11 cellular contexts compared by ENCODE assay signal in genomic region chr1:223258751-223259177, GRCh38.
A peak's percentile ranks its signal among the peaks of the same experiment; 100 is the strongest.
DNase-seq lines count a peak whose midpoint lies in the region; ATAC-seq and TF ChIP-seq lines count a peak whose summit lies in the region.
"Had no signal": no experiment of that assay in that cellular context is flagged by ENCODE, and none has a peak within 500 bp of the region (broad histone marks: within the 10 kb centered on the region; RNA-seq: fewer than 3 reads in every experiment).

No MANE protein-coding gene starts in this region.

- H2AFZ ChIP-seq in PC-3 (ENCODE audit: low read length) (no peak overlapping the region), smooth muscle cell (ENCODE audit: low read depth) (no peak overlapping the region)

- H3K4me3 ChIP-seq in PC-3 (ENCODE audit: low read length) (no peak overlapping the region), fibroblast of mammary gland (ENCODE audit: control insufficient read depth, low read depth, low read length) (no peak overlapping the region), smooth muscle cell (no peak overlapping the region)

- peaks cover 5% of the 10 kb centered on the region for H3K27me3 Mint-ChIP-seq in T-helper 17 cell

- H3K4me3 Mint-ChIP-seq in T-helper 17 cell = no peak overlapping the region
- H3K4me3 Mint-ChIP-seq: B cell had no signal

- 23% methylated on average over 6 of the region's 6 CpGs for WGBS in smooth muscle cell (ENCODE audit: low lambda C conversion rate)

- ATAC-seq in PC-3 (peak; percentile 86), T-helper 17 cell (no peak), GM21786 (IDR thresholded peaks at IDR 0.05; ENCODE audit: unreplicated experiment) (no peak), HG02970 (IDR thresholded peaks at IDR 0.05; ENCODE audit: low FRiP score, unreplicated experiment) (no peak)

- CTCF ChIA-PET in PC-3 (lab: Charles Lee) = no interaction called here

- no peaks in the 10 kb centered on the region for H3K9me2 ChIP-seq in PC-3 (replicated peaks; ENCODE audit: low read length)

- BruUV-seq in PC-3 (replicated peaks; lab: Mats Ljungman, UMichigan) = no TSS peak

- H3K27ac Mint-ChIP-seq in T-helper 17 cell = no peak overlapping the region
- H3K27ac Mint-ChIP-seq: B cell had no signal

- H3K79me2 ChIP-seq in PC-3 (ENCODE audit: low read length) = no peaks in the 10 kb centered on the region
- H3K79me2 ChIP-seq in smooth muscle cell (ENCODE audit: low read depth) = no peaks in the 10 kb centered on the region

- H3K4me1 ChIP-seq in PC-3 (ENCODE audit: insufficient read depth, low read length) (peaks cover 16% of the 10 kb centered on the region), smooth muscle cell (ENCODE audit: low read depth) (peaks cover 7% of the 10 kb centered on the region)

- H3K36me3 ChIP-seq in PC-3 (ENCODE audit: low read depth, low read length) (no peaks in the 10 kb centered on the region), smooth muscle cell (ENCODE audit: low read depth) (no peaks in the 10 kb centered on the region)

- H3K4me2 ChIP-seq in PC-3 (ENCODE audit: low read length) = peak overlapping the region; percentile 44
- peak overlapping the region; percentile 27 for H3K4me2 ChIP-seq in smooth muscle cell

- H3K4me1 Mint-ChIP-seq in T-helper 17 cell = peaks cover 8% of the 10 kb centered on the region
- H3K4me1 Mint-ChIP-seq: B cell had no signal

- POLR2A ChIA-PET in PC-3 (lab: Charles Lee; ENCODE audit: unreplicated experiment) = no interaction called here

- H3K27ac ChIP-seq in PC-3 (ENCODE audit: low read length) (peak overlapping the region; percentile 1; the same call in 1 of the 2 replicates), smooth muscle cell (ENCODE audit: low read depth) (no peak overlapping the region)

- peaks cover 4% of the 10 kb centered on the region for H3K36me3 Mint-ChIP-seq in T-helper 17 cell (ENCODE audit: low read depth)

- H3K9me3 ChIP-seq in PC-3 (ENCODE audit: low read length) (no peaks in the 10 kb centered on the region), smooth muscle cell (replicated peaks; ENCODE audit: low read depth) (no peaks in the 10 kb centered on the region), T-helper 17 cell (ENCODE audit: control insufficient read depth, low read length, poor library complexity, severe bottlenecking) (no peaks in the 10 kb centered on the region)

- H3K27me3 ChIP-seq in PC-3 (ENCODE audit: low read length) = peaks cover 27% of the 10 kb centered on the region
- no peaks in the 10 kb centered on the region for H3K27me3 ChIP-seq in smooth muscle cell (ENCODE audit: low read depth)

- TF ChIP-seq CTCF in PC-3 (conservative IDR thresholded peaks at IDR 0.05; ENCODE audit: low read depth, low read length) = no peak
- TF ChIP-seq CTCF in fibroblast of mammary gland (conservative IDR thresholded peaks at IDR 0.05; ENCODE audit: control insufficient read depth, insufficient read depth, low read depth, low read length) = no peak
- no peak for TF ChIP-seq CTCF in smooth muscle cell (IDR thresholded peaks at IDR 0.05; ENCODE audit: borderline replicate concordance, insufficient read depth, poor library complexity, severe bottlenecking)

- intact Hi-C loops in PC-3 (cut with micrococcal nuclease) = no loop called here

- no peaks in the 10 kb centered on the region for H4K20me1 ChIP-seq in PC-3 (ENCODE audit: low read length)
- H4K20me1 ChIP-seq in smooth muscle cell (ENCODE audit: low read depth) = no peaks in the 10 kb centered on the region

- H3K9ac ChIP-seq in PC-3 (ENCODE audit: low read length) = no peak overlapping the region
- no peak overlapping the region for H3K9ac ChIP-seq in smooth muscle cell (ENCODE audit: low read depth)

- DNase-seq in NCI-H748 (lab: John Stamatoyannopoulos, UW; ENCODE audit: unreplicated experiment) (peak; percentile 6), NCI-H748 treated with DMSO at 0.1 percent for 48 hours (lab: John Stamatoyannopoulos, UW) (no peak), PC-3 (peak; percentile 86), fibroblast of mammary gland (ENCODE audit: low read depth) (peak; percentile 60), smooth muscle cell (lab: John Stamatoyannopoulos, UW; ENCODE audit: unreplicated experiment) (no peak), T-helper 17 cell (no peak)
- DNase-seq: activated CD4-positive, alpha-beta T cell treated with anti-CD3 and anti-CD28 coated beads, Interleukin-2, amount 50 U/mL, for 4 hours; NCI-H2029 treated with DMSO at 0.1 percent for 48 hours had no signal

- H3F3A ChIP-seq in PC-3 (ENCODE audit: low read length, unreplicated experiment) = no peaks in the 10 kb centered on the region
- H3F3A ChIP-seq in smooth muscle cell (ENCODE audit: low read depth) = no peaks in the 10 kb centered on the region

Comparison
In these comparisons a context has a peak if more than half of its experiments do, and no peak if none do; other contexts are left out.
1. DNase-seq: peak in NCI-H748 (single experiment), PC-3 (single experiment) and fibroblast of mammary gland (single experiment); none in NCI-H748 treated with DMSO at 0.1 percent for 48 hours (single experiment), smooth muscle cell (single experiment) and T-helper 17 cell (0 of 3).